16 cellular contexts compared by ENCODE assay signal in the genomic region with DNA sequence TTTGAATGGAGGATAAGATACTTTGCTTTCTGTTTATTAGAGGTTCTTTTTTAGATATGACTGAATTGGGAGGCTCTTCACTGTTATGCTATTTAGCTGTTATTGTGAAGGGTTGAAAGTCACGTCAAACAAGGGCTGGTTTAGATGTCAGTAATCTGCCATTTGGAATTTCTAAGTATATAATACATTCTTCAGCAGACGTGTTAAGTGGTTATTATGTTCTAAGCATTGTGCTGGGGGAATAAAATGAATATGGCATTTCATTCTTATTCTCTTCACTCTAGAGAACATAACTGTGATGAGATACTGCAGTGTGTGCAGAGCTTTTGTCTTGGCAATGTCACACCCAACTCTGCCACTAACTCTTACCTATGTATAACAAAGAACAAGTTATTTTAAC. TPM values are rescaled to one million over a fixed set of nuclear protein-coding genes. Genes with fewer than 3 reads are reported as not detected.
A peak's percentile ranks its signal among the peaks of the same experiment; 100 is the strongest.
DNase-seq lines count a peak whose midpoint lies in the region; ATAC-seq, FAIRE-seq and TF ChIP-seq lines count a peak whose summit lies in the region.
"Had no signal": no experiment of that assay in that cellular context is flagged by ENCODE, and none has a peak within 500 bp of the region (broad histone marks: within the 10 kb centered on the region; RNA-seq: fewer than 3 reads in every experiment).

No MANE protein-coding gene starts in this region.

- ATAC-seq in activated naive CD4-positive, alpha-beta T cell treated with anti-CD3 and anti-CD28 coated beads, Interleukin-2, amount 50 U/mL, for 72 hours: no peak

- TF ChIP-seq CTCF in astrocyte (IDR thresholded peaks at IDR 0.05; ENCODE audit: insufficient read depth, low read depth, low read length) (no peak), nephron progenitor cell (IDR thresholded peaks at IDR 0.05) (no peak)

- H2AFZ ChIP-seq in astrocyte (ENCODE audit: low read depth, low read length): no peak overlapping the region

- peak; percentile 59 for FAIRE-seq in astrocyte (lab: Jason Lieb, UNC)
- no peak for FAIRE-seq in HTR-8/SVneo (lab: Jason Lieb, UNC)
- FAIRE-seq: H54, RCC 7860 had no signal

- DNase-seq in activated naive CD4-positive, alpha-beta T cell treated with anti-CD3 and anti-CD28 coated beads, Interleukin-2, amount 50 U/mL, for 72 hours (ENCODE audit: low spot score in 2 of 2): no peak
- DNase-seq in activated naive CD4-positive, alpha-beta T cell treated with anti-CD3 and anti-CD28 coated beads, Interleukin-2, amount 10 ng/mL, durations not matched to agents 7 days and 5 days: no peak
- peak; percentile 52 to 89 for DNase-seq in HAP-1 (ENCODE audit: low spot score in 2 of 2)
- DNase-seq in astrocyte (ENCODE audit: low read depth): no peak
- DNase-seq in nephron progenitor cell: no peak
- DNase-seq in HTR-8/SVneo (ENCODE audit: insufficient read length, low spot score): no peak
- no peak for DNase-seq in UCSD-AML1 (lab: John Stamatoyannopoulos, UW; ENCODE audit: unreplicated experiment)
- DNase-seq in NOMO-1 treated with dmso at 0.1 percent for 144 hours (lab: John Stamatoyannopoulos, UW; ENCODE audit: unreplicated experiment): no peak
- DNase-seq: BE2C, Karpas-422, NCI-H187 treated with DMSO at 0.1 percent for 48 hours, NCI-H2171 treated with DMSO at 0.1 percent for 48 hours, NCI-H524, SHP77 had no signal

- H3K4me2 ChIP-seq in astrocyte (ENCODE audit: low read length): no peak overlapping the region

- no peak overlapping the region for H3K9ac ChIP-seq in astrocyte (ENCODE audit: low read length)

- peaks cover 10% of the 10 kb centered on the region for H3K79me2 ChIP-seq in astrocyte (ENCODE audit: insufficient read depth, low read length)

- H4K20me1 ChIP-seq in astrocyte (ENCODE audit: insufficient read depth, low read length): peaks cover 23% of the 10 kb centered on the region

- peaks cover 48% of the 10 kb centered on the region for H3K4me1 Mint-ChIP-seq in activated naive CD4-positive, alpha-beta T cell treated with anti-CD3 and anti-CD28 coated beads, Interleukin-2, amount 10 ng/mL, durations not matched to agents 7 days and 5 days
- H3K4me1 Mint-ChIP-seq in astrocyte (ENCODE audit: low read depth, unreplicated experiment) (peaks cover 23% of the 10 kb centered on the region), nephron progenitor cell (peaks cover 39% of the 10 kb centered on the region)

- H3K27me3 Mint-ChIP-seq in activated naive CD4-positive, alpha-beta T cell treated with anti-CD3 and anti-CD28 coated beads, Interleukin-2, amount 10 ng/mL, durations not matched to agents 7 days and 5 days: no peaks in the 10 kb centered on the region
- H3K27me3 Mint-ChIP-seq in astrocyte (ENCODE audit: low read depth, unreplicated experiment): no peaks in the 10 kb centered on the region
- no peaks in the 10 kb centered on the region for H3K27me3 Mint-ChIP-seq in nephron progenitor cell (ENCODE audit: low read depth, poor library complexity)

- H3K9me3 ChIP-seq in HAP-1 (no peaks in the 10 kb centered on the region), astrocyte (ENCODE audit: insufficient read depth, low read depth, low read length) (no peaks in the 10 kb centered on the region)
- H3K9me3 ChIP-seq: BE2C had no signal

- peak overlapping the region; percentile 82 to 89 for H3K27ac Mint-ChIP-seq in activated naive CD4-positive, alpha-beta T cell treated with anti-CD3 and anti-CD28 coated beads, Interleukin-2, amount 50 U/mL, for 72 hours
- H3K27ac Mint-ChIP-seq in activated naive CD4-positive, alpha-beta T cell treated with anti-CD3 and anti-CD28 coated beads, Interleukin-2, amount 10 ng/mL, durations not matched to agents 7 days and 5 days: no peak overlapping the region
- no peak overlapping the region for H3K27ac Mint-ChIP-seq in astrocyte (ENCODE audit: unreplicated experiment)
- peak overlapping the region; percentile 16 for H3K27ac Mint-ChIP-seq in nephron progenitor cell

- peaks cover 4 to 33% of the 10 kb centered on the region in 2 donors for H3K9me3 Mint-ChIP-seq in activated naive CD4-positive, alpha-beta T cell treated with anti-CD3 and anti-CD28 coated beads, Interleukin-2, amount 50 U/mL, for 72 hours
- H3K9me3 Mint-ChIP-seq in activated naive CD4-positive, alpha-beta T cell treated with anti-CD3 and anti-CD28 coated beads, Interleukin-2, amount 10 ng/mL, durations not matched to agents 7 days and 5 days: peaks cover 36% of the 10 kb centered on the region
- H3K9me3 Mint-ChIP-seq in astrocyte (ENCODE audit: unreplicated experiment): no peaks in the 10 kb centered on the region
- peaks cover 4% of the 10 kb centered on the region for H3K9me3 Mint-ChIP-seq in nephron progenitor cell

- CTCF ChIA-PET in activated naive CD4-positive, alpha-beta T cell treated with anti-CD3 and anti-CD28 coated beads, Interleukin-2, amount 10 ng/mL, durations not matched to agents 7 days and 5 days (lab: Charles Lee): no interaction called here

- no peaks in the 10 kb centered on the region for H3K27me3 ChIP-seq in HAP-1 (ENCODE audit: low read depth)
- H3K27me3 ChIP-seq in astrocyte (ENCODE audit: insufficient read depth, low read length): no peaks in the 10 kb centered on the region
- H3K27me3 ChIP-seq: BE2C had no signal

- H3K4me3 ChIP-seq in HAP-1: no peak overlapping the region
- H3K4me3 ChIP-seq in astrocyte (ENCODE audit: insufficient read depth, low read depth, low read length): no peak overlapping the region

- H3K4me3 Mint-ChIP-seq in activated naive CD4-positive, alpha-beta T cell treated with anti-CD3 and anti-CD28 coated beads, Interleukin-2, amount 10 ng/mL, durations not matched to agents 7 days and 5 days: no peak overlapping the region
- H3K4me3 Mint-ChIP-seq in astrocyte (ENCODE audit: unreplicated experiment): no peak overlapping the region
- no peak overlapping the region for H3K4me3 Mint-ChIP-seq in nephron progenitor cell

- in situ Hi-C loops in HAP-1 (cut with MboI; ENCODE audit: low sequenced_read_pairs): no loop called here

- H3K36me3 ChIP-seq in HAP-1 (replicated peaks) (no peaks in the 10 kb centered on the region), astrocyte (ENCODE audit: insufficient read depth, low read length) (peaks cover 8% of the 10 kb centered on the region)

- no peak overlapping the region for H3K27ac ChIP-seq in astrocyte (ENCODE audit: low read depth, low read length)

- peaks cover 23% of the 10 kb centered on the region for H3K4me1 ChIP-seq in HAP-1
- H3K4me1 ChIP-seq in astrocyte (ENCODE audit: insufficient read depth, low read length): peaks cover 4% of the 10 kb centered on the region
- H3K4me1 ChIP-seq: BE2C had no signal

- peaks cover 25 to 61% of the 10 kb centered on the region in 2 donors for H3K36me3 Mint-ChIP-seq in activated naive CD4-positive, alpha-beta T cell treated with anti-CD3 and anti-CD28 coated beads, Interleukin-2, amount 50 U/mL, for 72 hours
- peaks cover 76% of the 10 kb centered on the region for H3K36me3 Mint-ChIP-seq in activated naive CD4-positive, alpha-beta T cell treated with anti-CD3 and anti-CD28 coated beads, Interleukin-2, amount 10 ng/mL, durations not matched to agents 7 days and 5 days
- peaks cover 11% of the 10 kb centered on the region for H3K36me3 Mint-ChIP-seq in astrocyte (ENCODE audit: low read depth, unreplicated experiment)
- peaks cover 29% of the 10 kb centered on the region for H3K36me3 Mint-ChIP-seq in nephron progenitor cell (ENCODE audit: low read depth)

RNA-seq across cellular contexts. Expression of gene SLC30A7, which starts 58.0 kb away (rescaled TPM):
- total RNA-seq in activated naive CD4-positive, alpha-beta T cell treated with anti-CD3 and anti-CD28 coated beads, Interleukin-2, amount 50 U/mL, for 72 hours: 10 to 100 TPM; 39.0 to 42.2 TPM
- 56.6 and 60.0 TPM in 2 replicates for total RNA-seq in astrocyte

RNA-seq across cellular contexts. Expression of gene EXTL2, which starts 59.3 kb away (rescaled TPM):
- total RNA-seq in activated naive CD4-positive, alpha-beta T cell treated with anti-CD3 and anti-CD28 coated beads, Interleukin-2, amount 50 U/mL, for 72 hours: 1 to 10 TPM; 5.3 to 9.0 TPM
- total RNA-seq in astrocyte: 36.2 and 41.9 TPM in 2 replicates

Comparison
In these comparisons a context has a peak if more than half of its experiments do, and no peak if none do; other contexts are left out.
1. H3K27ac Mint-ChIP-seq: peak in activated naive CD4-positive, alpha-beta T cell treated with anti-CD3 and anti-CD28 coated beads, Interleukin-2, amount 50 U/mL, for 72 hours (2 of 2) and nephron progenitor cell (single experiment); none in activated naive CD4-positive, alpha-beta T cell treated with anti-CD3 and anti-CD28 coated beads, Interleukin-2, amount 10 ng/mL, durations not matched to agents 7 days and 5 days (single experiment) and astrocyte (single experiment).
2. DNase-seq: peak in HAP-1 (2 of 2); none in activated naive CD4-positive, alpha-beta T cell treated with anti-CD3 and anti-CD28 coated beads, Interleukin-2, amount 50 U/mL, for 72 hours (0 of 2), activated naive CD4-positive, alpha-beta T cell treated with anti-CD3 and anti-CD28 coated beads, Interleukin-2, amount 10 ng/mL, durations not matched to agents 7 days and 5 days (single experiment), astrocyte (single experiment), nephron progenitor cell (single experiment), HTR-8/SVneo (single experiment), UCSD-AML1 (single experiment) and NOMO-1 treated with dmso at 0.1 percent for 144 hours (single experiment).